ENCODE assay signal across 9 cellular contexts in the genomic region with DNA sequence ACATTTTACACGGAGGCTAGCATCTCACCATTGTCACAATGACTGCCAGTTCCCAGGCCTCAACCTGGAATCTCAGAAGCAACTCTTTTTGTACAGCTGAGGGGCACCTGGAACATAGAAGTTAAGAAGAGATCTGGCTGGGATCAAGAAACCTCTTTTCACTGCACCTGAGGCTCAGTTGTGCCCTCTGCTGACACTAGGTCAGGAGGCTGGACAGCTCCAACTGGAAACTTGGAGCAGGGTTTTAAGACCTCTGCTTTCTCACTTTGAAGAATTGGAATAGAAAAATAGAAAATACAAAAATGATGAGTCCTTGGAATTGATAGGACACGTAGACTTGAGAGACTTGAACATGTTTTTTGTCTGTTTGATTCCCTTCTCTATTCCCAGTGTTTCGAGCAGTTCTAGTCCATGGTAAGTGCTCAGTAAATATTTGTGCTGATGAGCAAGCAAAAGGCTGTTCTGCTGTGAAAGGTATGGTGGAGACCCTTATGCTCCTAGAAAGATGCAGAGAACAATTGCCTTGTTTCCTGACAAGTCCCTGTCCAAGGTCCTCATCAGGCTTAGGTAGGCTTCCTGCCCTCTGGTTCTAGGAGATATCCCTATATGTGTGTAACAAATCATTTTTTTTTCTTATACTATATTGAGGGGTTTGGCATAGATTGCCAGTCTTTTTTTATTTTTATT. TPM values are rescaled to one million over a fixed set of nuclear protein-coding genes. Genes with fewer than 3 reads are reported as not detected.
A peak's percentile ranks its signal among the peaks of the same experiment; 100 is the strongest.
DNase-seq lines count a peak whose midpoint lies in the region; ATAC-seq and TF ChIP-seq lines count a peak whose summit lies in the region.
"Had no signal": no experiment of that assay in that cellular context is flagged by ENCODE, and none has a peak within 500 bp of the region (broad histone marks: within the 10 kb centered on the region; RNA-seq: fewer than 3 reads in every experiment).

No MANE protein-coding gene starts in this region.

- H3K9me2 ChIP-seq in DOHH2 (replicated peaks; ENCODE audit: control insufficient read depth, low read length) = no peaks in the 10 kb centered on the region

- H4K20me1 ChIP-seq in DOHH2 (ENCODE audit: control insufficient read depth, insufficient read depth, low read depth, low read length) = no peaks in the 10 kb centered on the region

- WGBS in right lobe of liver (ENCODE audit: insufficient coverage, low coverage, low lambda C conversion rate, missing lambda C conversion rate) = 56% methylated on average over 3 of the region's 3 CpGs

- no peaks in the 10 kb centered on the region for H3K36me3 ChIP-seq in DOHH2 (ENCODE audit: control insufficient read depth, low read length)
- no peaks in the 10 kb centered on the region for H3K36me3 ChIP-seq in right lobe of liver
- no peaks in the 10 kb centered on the region for H3K36me3 ChIP-seq in Peyer's patch

- peak; percentile 42 to 67 (median 56) for ATAC-seq in right lobe of liver

- DNase-seq in HT-29 (ENCODE audit: low spot score) = peak; percentile 34
- DNase-seq in astrocyte of the cerebellum (ENCODE audit: low read depth) = no peak
- DNase-seq in right lobe of liver = no peak
- no peak for DNase-seq in HCEC 1CT
- no peak for DNase-seq in Peyer's patch
- DNase-seq in NCI-H1436 treated with DMSO at 0.1 percent for 48 hours (lab: John Stamatoyannopoulos, UW) = no peak
- DNase-seq in stimulated activated CD4-positive, alpha-beta T cell treated with anti-CD3 and anti-CD28 coated beads, Interleukin-2, amount 100 ng/mL, for 48 hours = no peak
- DNase-seq: NCI-H1092 had no signal

- no peaks in the 10 kb centered on the region for H3F3A ChIP-seq in DOHH2 (ENCODE audit: control insufficient read depth, insufficient read depth)

- H3K27me3 ChIP-seq in DOHH2 (ENCODE audit: control insufficient read depth, low read length) (peaks cover 3% of the 10 kb centered on the region; the same call in 1 of the 2 replicates), right lobe of liver (no peaks in the 10 kb centered on the region), Peyer's patch (no peaks in the 10 kb centered on the region)

- H3K9me3 ChIP-seq in DOHH2 (ENCODE audit: control insufficient read depth, insufficient read depth, low read length) (no peaks in the 10 kb centered on the region), right lobe of liver (no peaks in the 10 kb centered on the region), Peyer's patch (no peaks in the 10 kb centered on the region)

- in situ Hi-C loops in astrocyte of the cerebellum (cut with HindIII; ENCODE audit: low sequenced_read_pairs) = no loop called here

- H3K4me1 ChIP-seq in DOHH2 (ENCODE audit: control insufficient read depth, low read length) (no peaks in the 10 kb centered on the region), right lobe of liver (no peaks in the 10 kb centered on the region), Peyer's patch (no peaks in the 10 kb centered on the region)

- no peak overlapping the region for H3K27ac ChIP-seq in DOHH2 (ENCODE audit: low read depth, low read length)
- no peak overlapping the region for H3K27ac ChIP-seq in right lobe of liver
- H3K27ac ChIP-seq in Peyer's patch = no peak overlapping the region

- H3K4me3 ChIP-seq in DOHH2 (ENCODE audit: low read length) = no peak overlapping the region
- no peak overlapping the region for H3K4me3 ChIP-seq in astrocyte of the cerebellum (ENCODE audit: low read depth, low read length)
- no peak overlapping the region for H3K4me3 ChIP-seq in right lobe of liver
- no peak overlapping the region for H3K4me3 ChIP-seq in Peyer's patch

- TF ChIP-seq CTCF in DOHH2 (IDR thresholded peaks at IDR 0.05; ENCODE audit: low read depth, low read length, poor library complexity, severe bottlenecking) = peak; percentile 35
- peak; percentile 12 for TF ChIP-seq CTCF in astrocyte of the cerebellum (IDR thresholded peaks at IDR 0.05; ENCODE audit: low read depth, low read length, missing control alignments)
- TF ChIP-seq CTCF in right lobe of liver (IDR thresholded peaks at IDR 0.05) = peak in 3 of 4 donors; percentile 11 to 40 (median 33)
- peak in 1 of 6 experiments; percentile 21 for TF ChIP-seq CTCF in Peyer's patch (IDR thresholded peaks at IDR 0.05)

- intact Hi-C loops in right lobe of liver (cut with DNase I) = loop anchor here in 1 of 2 donors (10.0 kb wide), 1 partner anchor 62 kb away; a partner anchor contains a TSS

- no peak overlapping the region for H3K4me2 ChIP-seq in DOHH2 (ENCODE audit: low read length)

- H3K79me2 ChIP-seq in DOHH2 (ENCODE audit: control insufficient read depth, low read length) = no peaks in the 10 kb centered on the region

- no peak for TF ChIP-seq POLR2A in right lobe of liver (IDR thresholded peaks at IDR 0.05)
- TF ChIP-seq POLR2A in Peyer's patch (IDR thresholded peaks at IDR 0.05) = no peak

RNA-seq across cellular contexts. Expression of a gene that starts 13.6 kb away (rescaled TPM):
- total RNA-seq in HT-29 (2014; rRNA removed; shearing (Covaris generic)) = 11.3 and 13.1 TPM in 2 replicates
- 1 to 10 TPM; 4.9 to 5.6 (median 5.4) TPM for total RNA-seq in right lobe of liver
- total RNA-seq in Peyer's patch = 10 to 100 TPM; 12.9 to 17.4 (median 14.3) TPM
